18 cellular contexts compared by ENCODE assay signal in genomic region chr1:30896905-30897304, GRCh38. TPM values are rescaled to one million over a fixed set of nuclear protein-coding genes. Genes with fewer than 3 reads are reported as not detected.
"Had no signal": no experiment of that assay in that cellular context is flagged by ENCODE, and none has a peak within 500 bp of the region (broad histone marks: within the 10 kb centered on the region; RNA-seq: fewer than 3 reads in every experiment).

No MANE protein-coding gene starts in this region.

- H3K36me3 ChIP-seq: colonic mucosa, heart right ventricle, prostate gland, right lobe of liver, tibial artery, upper lobe of right lung had no signal

- H3K4me3 ChIP-seq: colonic mucosa, heart right ventricle, prostate gland, right lobe of liver, spleen, tibial artery, upper lobe of right lung had no signal

- ATAC-seq: heart right ventricle; left lobe of liver; naive thymus-derived CD8-positive, alpha-beta T cell; upper lobe of right lung had no signal

- H3K9me3 ChIP-seq: colonic mucosa, heart right ventricle, prostate gland, right lobe of liver, spleen, tibial artery, upper lobe of right lung had no signal

- H3K27ac ChIP-seq: colonic mucosa, heart right ventricle, parathyroid adenoma, prostate gland, right lobe of liver, upper lobe of right lung had no signal

- H3K4me1 ChIP-seq: colonic mucosa, parathyroid adenoma, right lobe of liver had no signal

- H3K36me3 Mint-ChIP-seq: naive thymus-derived CD8-positive, alpha-beta T cell had no signal

- DNase-seq: caudate nucleus; colonic mucosa; dermis blood vessel endothelial cell; heart right ventricle; hypothalamus; mammary epithelial cell; occipital lobe; retina; right lobe of liver; spleen; stimulated activated CD4-positive, alpha-beta T cell treated with anti-CD3 and anti-CD28 coated beads, Interleukin-2, amount 100 ng/mL, for 24 hours; stimulated activated naive CD4-positive, alpha-beta T cell treated with Interleukin-2 at 50 U/mL for 16 hours; tibial artery; upper lobe of right lung had no signal

- H3K27me3 ChIP-seq: colonic mucosa, heart right ventricle, right lobe of liver, tibial artery, upper lobe of right lung had no signal

- H3K4me3 Mint-ChIP-seq: naive thymus-derived CD8-positive, alpha-beta T cell had no signal

- H3K9ac ChIP-seq: parathyroid adenoma had no signal

- H3K9me3 Mint-ChIP-seq: naive thymus-derived CD8-positive, alpha-beta T cell had no signal

RNA-seq across cellular contexts. Expression of gene SDC3, which starts 11.7 kb away (rescaled TPM):
- polyA plus RNA-seq: naive thymus-derived CD8-positive, alpha-beta T cell had no signal
